In the genomic region with DNA sequence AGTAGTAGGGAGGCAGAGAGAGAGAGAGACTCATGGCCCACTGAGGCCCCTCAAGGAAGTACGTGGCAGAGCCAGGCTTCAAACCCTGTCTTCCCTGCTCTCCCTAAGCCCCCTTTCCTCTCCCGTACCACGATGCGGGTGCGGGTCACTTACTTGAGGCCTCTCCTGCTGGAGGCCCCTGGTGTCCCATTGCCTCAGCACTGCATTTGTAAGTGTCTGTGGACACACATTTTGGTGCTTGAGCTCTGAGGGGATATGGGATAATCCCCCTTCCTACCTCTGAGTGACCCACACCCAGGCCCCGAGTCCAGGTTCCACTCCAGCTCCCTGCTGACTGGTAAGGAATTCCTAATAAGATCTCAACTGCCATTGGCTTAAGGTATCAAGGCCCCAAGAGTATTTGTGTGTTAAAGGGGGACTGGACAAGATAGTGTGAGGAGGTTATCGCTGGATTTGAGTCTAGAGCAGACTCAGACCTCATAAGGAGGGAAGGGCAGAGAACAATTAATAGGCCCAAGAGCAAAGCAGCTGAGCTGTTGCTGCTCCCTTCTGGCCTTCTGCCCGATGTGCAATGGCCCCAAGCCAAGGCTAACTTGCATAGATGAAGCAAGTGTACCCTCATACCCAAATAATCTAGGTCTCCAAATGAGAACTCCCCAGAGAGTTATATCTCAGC, we compare ENCODE assay signal across 10 cellular contexts.
DNase-seq lines count a peak whose midpoint lies in the region; ATAC-seq and TF ChIP-seq lines count a peak whose summit lies in the region.
"Had no signal": no experiment of that assay in that cellular context is flagged by ENCODE, and none has a peak within 500 bp of the region (broad histone marks: within the 10 kb centered on the region; RNA-seq: fewer than 3 reads in every experiment).

No MANE protein-coding gene starts in this region.

- no peak overlapping the region for H3K4me3 ChIP-seq in OCI-LY7 (ENCODE audit: low read depth, low read length, poor library complexity, severe bottlenecking)

- POLR2A ChIA-PET in OCI-LY7 (lab: Charles Lee) = interaction anchor here (0.6 kb wide), 1 partner anchor 13 kb away, joined by 3 read pairs; no protein-coding TSS in a partner anchor

- H3K27ac ChIP-seq in C4-2B (peak overlapping the region; percentile 8), OCI-LY7 (ENCODE audit: low read depth, low read length, poor library complexity, severe bottlenecking) (no peak overlapping the region)

- TF ChIP-seq CTCF in C4-2B (conservative IDR thresholded peaks at IDR 0.05) = no peak; the same call in 1 of the 2 replicates
- TF ChIP-seq CTCF in GM10266 (IDR thresholded peaks at IDR 0.05; ENCODE audit: control insufficient read depth, insufficient read depth, low read depth, missing control alignments) = no peak
- no peak for TF ChIP-seq CTCF in OCI-LY7 (conservative IDR thresholded peaks at IDR 0.05; ENCODE audit: low read length)

- ATAC-seq in GM18868 (IDR thresholded peaks at IDR 0.05; ENCODE audit: unreplicated experiment) = no peak
- ATAC-seq: stimulated activated naive B cell treated with anti-CD40 and anti-IgM and Interleukin-4, amounts not matched to agents 10 μg/mL and 1 μg/mL and 100 μg/mL, for 72 hours had no signal

- H3K9me2 ChIP-seq in OCI-LY7 (ENCODE audit: insufficient read depth, low read length) = no peaks in the 10 kb centered on the region

- no peaks in the 10 kb centered on the region for H4K20me1 ChIP-seq in OCI-LY7 (ENCODE audit: insufficient read depth, low read length)

- intact Hi-C loops in OCI-LY7 (cut with micrococcal nuclease; ENCODE audit: unreplicated experiment) = no loop called here

- CTCF ChIA-PET in OCI-LY7 (lab: Charles Lee; ENCODE audit: unreplicated experiment) = no interaction called here

- H3K4me2 ChIP-seq in OCI-LY7 (ENCODE audit: low read length) = no peak overlapping the region

- H3K9me3 ChIP-seq in OCI-LY7 (ENCODE audit: low read length) = no peaks in the 10 kb centered on the region

- no peak overlapping the region for H2AFZ ChIP-seq in OCI-LY7 (ENCODE audit: low read length)

- H3K79me2 ChIP-seq in OCI-LY7 (ENCODE audit: insufficient read depth, low read depth, low read length) = no peaks in the 10 kb centered on the region

- peaks cover 61% of the 10 kb centered on the region for H3K36me3 ChIP-seq in OCI-LY7 (ENCODE audit: insufficient read depth, low read length)

- peak; percentile 36 for DNase-seq in NCI-H2029 (lab: John Stamatoyannopoulos, UW)
- peak; percentile 47 for DNase-seq in ecto neural progenitor cell (ENCODE audit: low spot score)
- DNase-seq in lung microvascular endothelial cell (ENCODE audit: low read depth in 2 of 2) = peak; percentile 62 to 77
- no peak for DNase-seq in GM10266 (ENCODE audit: extremely low spot score)
- no peak for DNase-seq in T1000 (lab: John Stamatoyannopoulos, UW)
- no peak for DNase-seq in OCI-LY7 (ENCODE audit: low spot score)
- DNase-seq: activated naive CD8-positive, alpha-beta T cell treated with anti-CD3 and anti-CD28 coated beads for 36 hours; stimulated activated naive B cell treated with anti-CD40 and anti-IgM and Interleukin-4, amounts not matched to agents 10 μg/mL and 1 μg/mL and 100 μg/mL, for 72 hours had no signal

- BruUV-seq in OCI-LY7 (replicated peaks; lab: Mats Ljungman, UMichigan) = no TSS peak

- no peaks in the 10 kb centered on the region for H3K4me1 ChIP-seq in OCI-LY7 (ENCODE audit: insufficient read depth, low read length, poor library complexity, severe bottlenecking)

Comparison
In these comparisons a context has a peak if more than half of its experiments do, and no peak if none do; other contexts are left out.
1. DNase-seq: peak in NCI-H2029 (single experiment), ecto neural progenitor cell (single experiment) and lung microvascular endothelial cell (2 of 2); none in GM10266 (single experiment), T1000 (single experiment) and OCI-LY7 (single experiment).